6 cellular contexts compared by ENCODE assay signal in the genomic region with DNA sequence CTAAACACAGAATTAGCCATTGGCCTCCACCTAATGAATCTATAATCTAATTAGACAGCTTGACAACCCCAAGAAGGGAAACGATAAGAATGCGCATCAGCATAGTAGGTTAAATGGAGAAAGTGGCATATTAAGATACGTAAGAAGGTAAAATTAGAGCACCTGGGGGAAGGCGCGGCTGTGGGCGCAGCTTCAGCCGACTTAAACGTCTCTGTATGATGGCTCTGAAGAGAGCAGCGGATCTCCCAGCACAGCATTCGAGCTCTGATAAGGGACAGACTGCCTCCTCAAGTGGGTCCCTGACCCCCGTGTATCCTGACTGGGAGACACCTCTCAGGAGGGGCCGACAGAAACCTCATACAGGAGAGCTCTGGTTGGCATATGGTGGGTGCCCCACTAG.
"Had no signal": no experiment of that assay in that cellular context is flagged by ENCODE, and none has a peak within 500 bp of the region (broad histone marks: within the 10 kb centered on the region; RNA-seq: fewer than 3 reads in every experiment).

No MANE protein-coding gene starts in this region.

- H3K4me3 ChIP-seq: K562 had no signal

- ATAC-seq: HepG2, K562 had no signal

- H3K27ac ChIP-seq: HL-60 had no signal

- DNase-seq: IMR-90, KBM-7, KG1 had no signal
